ENCODE assay signal across 1 cellular context in genomic region chr22:40635940-40636379, GRCh38.
TF ChIP-seq lines count a peak whose summit lies in the region.

No MANE protein-coding gene starts in this region.

TF ChIP-seq in GM12878, 131 proteins besides CTCF, POLR2A, EP300 and RAD21 (continued from another document):
- TF ChIP-seq RELB (IDR thresholded peaks at IDR 0.05; ENCODE audit: low read depth) = no peak
TF ChIP-seq in GM12878: peak in this region for 4.
